ENCODE assay signal across 16 cellular contexts in genomic region chr11:99432677-99433076, GRCh38.
"Had no signal": no experiment of that assay in that cellular context is flagged by ENCODE, and none has a peak within 500 bp of the region (broad histone marks: within the 10 kb centered on the region; RNA-seq: fewer than 3 reads in every experiment).

No MANE protein-coding gene starts in this region.

- DNase-seq: activated CD4-positive, alpha-beta T cell treated with anti-CD3 and anti-CD28 coated beads, Interleukin-2, amount 50 U/mL, for 1 hour; activated CD4-positive, CD25-positive, alpha-beta regulatory T cell; activated naive CD4-positive, alpha-beta T cell treated with anti-CD3 and anti-CD28 coated beads, Interleukin-2, amount 10 ng/mL, durations not matched to agents 7 days and 5 days; adrenal gland; body of pancreas; central memory CD4-positive, alpha-beta T cell; effector CD8-positive, alpha-beta T cell; foreskin melanocyte; head of caudate nucleus; left colon; naive B cell; posterior cingulate gyrus; small intestine had no signal

- H3K27ac ChIP-seq: adrenal gland, body of pancreas, coronary artery, neutrophil had no signal

- ATAC-seq: body of pancreas, left colon had no signal

- H3K27me3 ChIP-seq: adrenal gland, body of pancreas, neutrophil had no signal

- H3K4me3 ChIP-seq: adrenal gland, body of pancreas, coronary artery, lung had no signal

- H3K4me1 ChIP-seq: adrenal gland, body of pancreas had no signal

- H3K36me3 ChIP-seq: adrenal gland, neutrophil had no signal

- H3K9me3 ChIP-seq: body of pancreas, neutrophil had no signal
